1 cellular context compared by ENCODE assay signal in the genomic region with DNA sequence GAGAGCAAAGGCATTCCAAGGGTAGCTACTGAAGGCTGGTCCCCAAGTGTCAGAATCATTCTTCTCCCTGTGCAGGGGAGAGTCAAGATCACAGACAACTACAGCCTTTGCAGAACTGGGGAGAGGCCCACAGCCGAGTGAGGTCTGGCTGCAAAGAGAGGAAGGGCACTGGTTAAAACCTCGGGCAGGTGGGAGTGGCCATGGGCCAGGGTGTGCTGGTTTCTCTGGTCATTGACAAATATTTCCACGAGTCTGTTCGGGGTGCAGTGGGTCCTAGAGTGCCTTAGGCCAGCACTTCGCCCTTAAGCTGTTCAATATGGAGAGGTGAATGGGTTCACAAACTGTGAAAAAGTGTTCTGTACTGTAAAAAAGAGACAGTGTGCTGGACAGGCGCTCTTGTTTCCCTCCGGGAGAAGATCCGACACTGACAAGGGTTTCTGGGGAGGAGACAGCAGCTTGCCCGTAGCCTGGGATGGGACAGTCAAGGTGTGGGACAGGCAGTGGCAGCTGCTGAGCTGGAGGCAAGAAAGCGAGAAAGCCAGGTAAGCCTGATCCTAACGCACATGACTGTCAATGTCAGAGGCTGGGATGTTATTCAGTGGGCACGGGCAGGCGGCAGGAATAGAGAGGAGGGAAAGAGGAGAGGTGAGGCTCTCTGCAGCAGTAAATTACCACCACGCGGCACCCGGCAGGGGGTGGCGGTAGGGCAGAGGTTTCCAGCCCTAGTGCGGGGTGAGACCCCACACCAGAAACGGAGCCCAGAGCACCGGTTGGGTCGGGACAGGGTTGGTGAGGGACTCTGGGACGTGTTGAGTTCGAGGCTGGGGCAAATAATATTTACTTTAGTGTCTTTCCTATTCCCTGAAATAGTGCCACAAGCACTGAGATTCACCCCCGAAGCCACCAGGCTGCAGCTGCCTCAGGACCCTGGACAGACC.
TF ChIP-seq lines count a peak whose summit lies in the region.

No MANE protein-coding gene starts in this region.

TF ChIP-seq in H1, 55 proteins besides CTCF, POLR2A, EP300 and RAD21:
- TF ChIP-seq TBP (IDR thresholded peaks at IDR 0.05; ENCODE audit: low read depth, low read length) (no peak), EZH2 (IDR thresholded peaks at IDR 0.05; ENCODE audit: low read depth, low read length, severe bottlenecking) (no peak), JUN (IDR thresholded peaks at IDR 0.05; ENCODE audit: low read depth, low read length) (no peak), POLR2AphosphoS5 (IDR thresholded peaks at IDR 0.05; ENCODE audit: low read depth, low read length) (no peak), TEAD4 (IDR thresholded peaks at IDR 0.05; ENCODE audit: low read depth, low read length) (no peak), SAP30 (IDR thresholded peaks at IDR 0.05; ENCODE audit: insufficient read depth, insufficient replicate concordance, low read length) (no peak), ZNF274 (IDR thresholded peaks at IDR 0.05; ENCODE audit: borderline replicate concordance, extremely low read depth, low read length) (no peak), NRF1 (IDR thresholded peaks at IDR 0.05; ENCODE audit: low read depth, low read length) (no peak), SIRT6 (IDR thresholded peaks at IDR 0.05; ENCODE audit: low read length) (no peak), RXRA (IDR thresholded peaks at IDR 0.05; ENCODE audit: insufficient read depth, low read depth, low read length) (no peak), CTBP2 (IDR thresholded peaks at IDR 0.05; ENCODE audit: borderline replicate concordance, insufficient read depth, insufficient read length, low read length) (no peak), SIN3A (conservative IDR thresholded peaks at IDR 0.05 in 1 of 2, IDR thresholded peaks at IDR 0.05 in 1 of 2; ENCODE audit: low read depth in 1 of 2, low read length in 2 of 2) (0 out of 4 replicates have a peak, but pooled peaks of 1 of the 2 experiments have one; percentile 22), SIX5 (IDR thresholded peaks at IDR 0.05; ENCODE audit: low read depth, low read length) (no peak)
- TF ChIP-seq, protein P1, sequence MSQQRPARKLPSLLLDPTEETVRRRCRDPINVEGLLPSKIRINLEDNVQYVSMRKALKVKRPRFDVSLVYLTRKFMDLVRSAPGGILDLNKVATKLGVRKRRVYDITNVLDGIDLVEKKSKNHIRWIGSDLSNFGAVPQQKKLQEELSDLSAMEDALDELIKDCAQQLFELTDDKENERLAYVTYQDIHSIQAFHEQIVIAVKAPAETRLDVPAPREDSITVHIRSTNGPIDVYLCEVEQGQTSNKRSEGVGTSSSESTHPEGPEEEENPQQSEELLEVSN (IDR thresholded peaks at IDR 0.05): peak; percentile 68
- TF ChIP-seq, protein P2, sequence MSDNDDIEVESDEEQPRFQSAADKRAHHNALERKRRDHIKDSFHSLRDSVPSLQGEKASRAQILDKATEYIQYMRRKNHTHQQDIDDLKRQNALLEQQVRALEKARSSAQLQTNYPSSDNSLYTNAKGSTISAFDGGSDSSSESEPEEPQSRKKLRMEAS (IDR thresholded peaks at IDR 0.05): peak; percentile 63
